17 cellular contexts compared by ENCODE assay signal in the genomic region with DNA sequence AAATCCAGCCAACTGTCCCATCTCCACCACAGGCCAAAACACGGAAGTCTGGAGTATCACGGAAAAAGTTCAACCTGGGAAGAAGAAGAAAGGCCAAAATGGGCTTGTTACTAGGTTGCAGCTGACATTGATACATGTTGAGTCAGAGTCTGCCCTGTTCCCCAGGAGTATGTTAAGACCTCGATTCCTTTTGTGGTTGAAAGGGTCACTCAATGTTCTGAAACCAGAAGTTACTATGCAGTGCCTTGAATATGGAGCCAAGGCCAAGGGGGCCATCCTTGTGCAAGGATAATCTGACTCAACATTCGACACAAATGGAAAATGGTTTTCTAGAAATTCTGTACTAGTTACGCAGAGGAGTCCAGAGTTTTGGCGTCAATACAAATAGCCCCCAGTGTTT.
DNase-seq lines count a peak whose midpoint lies in the region; ATAC-seq and TF ChIP-seq lines count a peak whose summit lies in the region.
"Had no signal": no experiment of that assay in that cellular context is flagged by ENCODE, and none has a peak within 500 bp of the region (broad histone marks: within the 10 kb centered on the region; RNA-seq: fewer than 3 reads in every experiment).

No MANE protein-coding gene starts in this region.

- ATAC-seq in upper lobe of left lung (ENCODE audit: low FRiP score in 2 of 2) (no peak), HG03097 (IDR thresholded peaks at IDR 0.05; ENCODE audit: low FRiP score, unreplicated experiment) (no peak)

- no peak for TF ChIP-seq EP300 in upper lobe of left lung (IDR thresholded peaks at IDR 0.05)

- H3K9me3 ChIP-seq in upper lobe of left lung, result no peaks in the 10 kb centered on the region
- H3K9me3 ChIP-seq: BLaER1 treated with 17β-estradiol and CSF1 and Interleukin-3, amounts not matched to agents 10 nM and 100 nM had no signal

- no peaks in the 10 kb centered on the region for H3K36me3 ChIP-seq in upper lobe of left lung
- H3K36me3 ChIP-seq: BLaER1 treated with 17β-estradiol and CSF1 and Interleukin-3, amounts not matched to agents 10 nM and 100 nM had no signal

- no peak for TF ChIP-seq POLR2A in upper lobe of left lung (IDR thresholded peaks at IDR 0.05)

- peak; percentile 36 for DNase-seq in SIG-M5 treated with dmso at 0.1 percent for 504 hours (lab: John Stamatoyannopoulos, UW; ENCODE audit: unreplicated experiment)
- DNase-seq in SIG-M5 (lab: John Stamatoyannopoulos, UW), result no peak
- peak; percentile 22 to 77 for DNase-seq in cardiac fibroblast (ENCODE audit: low read depth in 2 of 2)
- peak; percentile 27 for DNase-seq in kidney tubule cell (ENCODE audit: low spot score)
- DNase-seq in upper lobe of left lung, result no peak
- DNase-seq in D341Med (ENCODE audit: low spot score), result no peak
- DNase-seq in Kasumi-1 (lab: John Stamatoyannopoulos, UW), result no peak
- DNase-seq: 8988T, DMS 273 treated with DMSO at 0.1 percent for 48 hours, EL, NCI-H1105, NCI-H187, NCI-H446, NCI-H748 treated with DMSO at 0.1 percent for 48 hours, PC-9 had no signal

- H3K4me3 ChIP-seq in cardiac fibroblast (replicated peaks in 1 of 2; ENCODE audit: low read depth in 2 of 2, low read length in 2 of 2) (no peak overlapping the region), upper lobe of left lung (no peak overlapping the region)
- H3K4me3 ChIP-seq: BLaER1 treated with 17β-estradiol and CSF1 and Interleukin-3, amounts not matched to agents 10 nM and 100 nM; PC-9 had no signal

- H3K27ac ChIP-seq in upper lobe of left lung, result no peak overlapping the region
- H3K27ac ChIP-seq: BLaER1 treated with 17β-estradiol and CSF1 and Interleukin-3, amounts not matched to agents 10 nM and 100 nM; PC-9 had no signal

- WGBS in upper lobe of left lung, 2 donors, result 78 to 81% methylated on average over 6 of the region's 6 CpGs

- TF ChIP-seq CTCF in cardiac fibroblast (IDR thresholded peaks at IDR 0.05; ENCODE audit: low read depth, low read length) (no peak), upper lobe of left lung (IDR thresholded peaks at IDR 0.05) (no peak)

- no peaks in the 10 kb centered on the region for H3K27me3 ChIP-seq in upper lobe of left lung

- peaks cover 0 to 11% (median 6%) of the 10 kb centered on the region in 4 donors for H3K4me1 ChIP-seq in upper lobe of left lung

Comparison
In these comparisons a context has a peak if more than half of its experiments do, and no peak if none do; other contexts are left out.
1. DNase-seq: peak in SIG-M5 treated with dmso at 0.1 percent for 504 hours (single experiment), cardiac fibroblast (2 of 2) and kidney tubule cell (single experiment); none in SIG-M5 (single experiment), upper lobe of left lung (0 of 2), D341Med (single experiment) and Kasumi-1 (0 of 2).